1 cellular context compared by ENCODE assay signal in genomic region chrX:20284992-20285391, GRCh38.
TF ChIP-seq lines count a peak whose summit lies in the region.

No MANE protein-coding gene starts in this region.

TF ChIP-seq in HepG2, 621 proteins besides CTCF, POLR2A, EP300 and RAD21 (continued from another document):
- no peak for TF ChIP-seq ZBTB49 (CRISPR knock-in tag; IDR thresholded peaks at IDR 0.05; ENCODE audit: borderline replicate concordance)
- no peak for TF ChIP-seq ZNF407 (CRISPR knock-in tag; IDR thresholded peaks at IDR 0.05; ENCODE audit: not compliant biosample characterization)
- TF ChIP-seq RBFOX2 (IDR thresholded peaks at IDR 0.05; ENCODE audit: low read depth, low read length): no peak
- TF ChIP-seq ZNF704 (CRISPR knock-in tag; IDR thresholded peaks at IDR 0.05; ENCODE audit: borderline replicate concordance): no peak
- no peak for TF ChIP-seq REPIN1 (CRISPR knock-in tag; IDR thresholded peaks at IDR 0.05; ENCODE audit: borderline replicate concordance, low read depth)
TF ChIP-seq in HepG2: peak in this region for 0.
